In the genomic region with DNA sequence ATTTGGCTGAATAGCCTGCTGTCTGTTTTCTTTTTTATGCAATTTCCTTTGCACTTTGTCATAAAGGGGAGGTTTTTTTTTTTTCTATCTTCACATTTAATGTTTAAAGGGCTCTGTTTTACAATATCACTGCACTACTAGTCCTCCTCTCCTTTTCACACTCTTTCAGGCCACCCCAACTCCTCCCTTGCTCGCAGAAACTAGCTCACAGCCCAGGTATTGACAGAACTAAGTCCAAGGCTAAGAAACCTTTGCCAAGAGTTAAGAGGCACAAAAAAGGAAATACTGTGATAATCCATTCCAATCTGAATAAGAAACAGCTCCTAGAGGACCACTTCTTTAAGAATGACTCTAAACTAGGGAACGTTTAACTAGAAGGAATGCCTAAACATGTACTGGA, we compare ENCODE assay signal across 27 cellular contexts. TPM values are rescaled to one million over a fixed set of nuclear protein-coding genes. Genes with fewer than 3 reads are reported as not detected.
DNase-seq lines count a peak whose midpoint lies in the region; ATAC-seq, FAIRE-seq and TF ChIP-seq lines count a peak whose summit lies in the region.
"Had no signal": no experiment of that assay in that cellular context is flagged by ENCODE, and none has a peak within 500 bp of the region (broad histone marks: within the 10 kb centered on the region; RNA-seq: fewer than 3 reads in every experiment).

No MANE protein-coding gene starts in this region.

- H3K27me3 ChIP-seq in HUES48 (ENCODE audit: control insufficient read depth, insufficient read depth, low read length) = peaks cover 61% of the 10 kb centered on the region
- peaks cover 6 to 32% (median 25%) of the 10 kb centered on the region in 4 experiments for H3K27me3 ChIP-seq in H1 (replicated peaks in 1 of 4; ENCODE audit: control insufficient read depth in 3 of 4, extremely low read depth in 1 of 4, insufficient read depth in 3 of 4, low read length in 3 of 4)
- H3K27me3 ChIP-seq in mesendoderm (ENCODE audit: insufficient read depth, low read length, poor library complexity) = no peaks in the 10 kb centered on the region
- no peaks in the 10 kb centered on the region for H3K27me3 ChIP-seq in sigmoid colon
- peaks cover 56% of the 10 kb centered on the region for H3K27me3 ChIP-seq in GM23248 (replicated peaks; ENCODE audit: insufficient read depth)

- TF ChIP-seq RAD21 in H1 (IDR thresholded peaks at IDR 0.05 in 1 of 2, conservative IDR thresholded peaks at IDR 0.05 in 1 of 2; ENCODE audit: low read depth in 2 of 2, low read length in 2 of 2) = no peak

- H3K9ac ChIP-seq in HUES48 (ENCODE audit: low read depth, low read length) (no peak overlapping the region), H1 (replicated peaks in 1 of 4; ENCODE audit: extremely low read depth in 1 of 4, low read depth in 3 of 4, low read length in 3 of 4) (no peak overlapping the region; a peak in 1 of 7 replicates), mesendoderm (ENCODE audit: low read length) (peak overlapping the region; percentile 60), GM23248 (no peak overlapping the region)

- no peak overlapping the region for H2BK12ac ChIP-seq in H1 (ENCODE audit: low read depth, low read length)

- H2AFZ ChIP-seq in H1 (ENCODE audit: low read length) (peak overlapping the region; percentile 96; the same call in 1 of the 2 replicates), GM23248 (no peak overlapping the region)

- peaks cover 16% of the 10 kb centered on the region for H3K23me2 ChIP-seq in H1 (ENCODE audit: low read depth, low read length)

- peak overlapping the region; percentile 70 for H3K4me3 ChIP-seq in HUES48 (ENCODE audit: low read depth, low read length)
- H3K4me3 ChIP-seq in H1 (ENCODE audit: extremely low read depth in 1 of 4, insufficient read depth in 2 of 4, low read depth in 3 of 4, low read length in 4 of 4) = peak overlapping the region; percentile 56 to 72 (median 61); a peak in 7 of 8 replicates
- H3K4me3 ChIP-seq in mesendoderm (ENCODE audit: low read length) = no peak overlapping the region
- H3K4me3 ChIP-seq in sigmoid colon = peak overlapping the region; percentile 57 to 60 (median 59)
- H3K4me3 ChIP-seq in GM23248 = no peak overlapping the region
- H3K4me3 ChIP-seq: K562 had no signal

- no peak overlapping the region for H2BK5ac ChIP-seq in H1 (ENCODE audit: low read depth, low read length)
- H2BK5ac ChIP-seq in mesendoderm (ENCODE audit: low read length) = no peak overlapping the region

- DNase-seq in H1 (ENCODE audit: low read depth in 1 of 2, low spot score in 2 of 2) = no peak
- DNase-seq in mesendoderm = peak; percentile 6
- no peak for DNase-seq in sigmoid colon
- no peak for DNase-seq in C1 segment of cervical spinal cord (lab: John Stamatoyannopoulos, UW)
- DNase-seq in GM23248 = no peak
- DNase-seq: activated CD4-positive, alpha-beta memory T cell treated with anti-CD3 and anti-CD28 coated beads for 36 hours; activated naive CD4-positive, alpha-beta T cell treated with anti-CD3 and anti-CD28 coated beads, Interleukin-2, amount 50 U/mL, for 16 hours; activated T-cell treated with anti-CD3 and anti-CD28 coated beads, Interleukin-2, amount 50 U/mL, for 1 hour; CD4-positive, alpha-beta memory T cell; cortex of kidney; DMS79; HCEC 1CT; naive thymus-derived CD8-positive, alpha-beta T cell; NCI-H2081 treated with DMSO at 0.1 percent for 48 hours; NCI-H510A treated with DMSO at 0.1 percent for 48 hours; SIG-M5; stimulated activated naive CD8-positive, alpha-beta T cell treated with anti-CD3 and anti-CD28 coated beads, Interleukin-15, Interleukin-2, amounts not matched to agents 100 U/mL and 50 U/mL, for 24 hours had no signal

- 0 out of 2 replicates have a peak overlapping the region, but pooled peaks have one; percentile 21 for H2BK20ac ChIP-seq in H1 (ENCODE audit: low read length)

- no peaks in the 10 kb centered on the region for H3K9me2 ChIP-seq in GM23248 (ENCODE audit: insufficient read depth)

- H3K79me1 ChIP-seq in H1 (ENCODE audit: low read depth, low read length) (no peaks in the 10 kb centered on the region), mesendoderm (ENCODE audit: low read length) (no peaks in the 10 kb centered on the region)

- H2BK120ac ChIP-seq in H1 (replicated peaks; ENCODE audit: low read depth, low read length) = no peak overlapping the region
- no peak overlapping the region for H2BK120ac ChIP-seq in mesendoderm (ENCODE audit: low read depth, low read length)

- H3K36me3 ChIP-seq in HUES48 (ENCODE audit: control insufficient read depth, insufficient read depth, low read length) (no peaks in the 10 kb centered on the region), H1 (ENCODE audit: control insufficient read depth in 2 of 4, insufficient read depth in 4 of 4, low read length in 3 of 4) (no peaks in the 10 kb centered on the region), mesendoderm (ENCODE audit: control insufficient read depth, insufficient read depth, low read length) (no peaks in the 10 kb centered on the region), sigmoid colon (no peaks in the 10 kb centered on the region), GM23248 (ENCODE audit: low read depth) (no peaks in the 10 kb centered on the region)
- H3K36me3 ChIP-seq: uterus had no signal

- TF ChIP-seq POLR2A in H1 (IDR thresholded peaks at IDR 0.05; ENCODE audit: control extremely low read depth in 1 of 2, low read depth in 2 of 2, low read length in 2 of 2) = no peak
- no peak for TF ChIP-seq POLR2A in sigmoid colon (IDR thresholded peaks at IDR 0.05)

- TF ChIP-seq EP300 in H1 (IDR thresholded peaks at IDR 0.05; ENCODE audit: borderline replicate concordance in 1 of 2, low read depth in 2 of 2, low read length in 2 of 2) (no peak), sigmoid colon (IDR thresholded peaks at IDR 0.05) (no peak)

- H2AK5ac ChIP-seq in H1 (ENCODE audit: low read depth, low read length) (no peak overlapping the region), mesendoderm (ENCODE audit: low read length) (no peak overlapping the region)

- H3K23ac ChIP-seq in H1 (ENCODE audit: insufficient read length) = no peak overlapping the region
- no peak overlapping the region for H3K23ac ChIP-seq in mesendoderm (ENCODE audit: low read length)

- ATAC-seq in HG02981 (IDR thresholded peaks at IDR 0.05; ENCODE audit: unreplicated experiment) = no peak
- no peak for ATAC-seq in HG02678 (IDR thresholded peaks at IDR 0.05; ENCODE audit: unreplicated experiment)
- ATAC-seq: K562; naive thymus-derived CD8-positive, alpha-beta T cell; stimulated activated naive CD8-positive, alpha-beta T cell treated with anti-CD3 and anti-CD28 coated beads, Interleukin-15, Interleukin-2, amounts not matched to agents 100 U/mL and 50 U/mL, for 24 hours had no signal

- WGBS in H1 (ENCODE audit: extremely low coverage in 1 of 2, insufficient coverage in 1 of 2, insufficient read length in 1 of 2, insufficient replicate concordance in 2 of 2, low coverage in 1 of 2, low lambda C conversion rate in 2 of 2, missing lambda C conversion rate in 1 of 2), 2 experiments = 37% methylated on average over 2 of the region's 2 CpGs; no CpG with 5 or more reads in 1 of the 2 experiments
- no CpG with 5 or more reads among the region's 2 CpGs for WGBS in mesendoderm (ENCODE audit: extremely low coverage, insufficient coverage, low lambda C conversion rate)
- 15 to 33% methylated on average over 2 of the region's 2 CpGs for WGBS in sigmoid colon, 2 donors
- whole genome bisulfite sequencing in GM23248 (ENCODE audit: low coverage in 1 of 2, low lambda C conversion rate in 2 of 2, missing lambda C conversion rate in 2 of 2), 2 experiments = 74 to 78% methylated on average over 2 of the region's 2 CpGs

- H3K9me3 ChIP-seq in HUES48 (ENCODE audit: control insufficient read depth, insufficient read depth, low read length) (no peaks in the 10 kb centered on the region), H1 (ENCODE audit: insufficient read depth in 2 of 2, low read depth in 1 of 2, low read length in 1 of 2) (no peaks in the 10 kb centered on the region), sigmoid colon (no peaks in the 10 kb centered on the region), GM23248 (ENCODE audit: low read depth) (no peaks in the 10 kb centered on the region)
- H3K9me3 ChIP-seq: uterus had no signal

- no peak overlapping the region for H4K8ac ChIP-seq in H1 (ENCODE audit: extremely low read depth, insufficient read depth, low read length)
- no peak overlapping the region for H4K8ac ChIP-seq in mesendoderm (ENCODE audit: low read depth, low read length)

- H3K79me2 ChIP-seq in H1 (ENCODE audit: control insufficient read depth in 1 of 2, insufficient read depth in 2 of 2, low read length in 2 of 2) (no peaks in the 10 kb centered on the region), mesendoderm (ENCODE audit: control insufficient read depth, insufficient read depth, low read length) (no peaks in the 10 kb centered on the region), GM23248 (ENCODE audit: insufficient read depth) (no peaks in the 10 kb centered on the region)

- in situ Hi-C loops in GM23248 (cut with MboI) = no loop called here

- no peak overlapping the region for H4K5ac ChIP-seq in H1 (ENCODE audit: insufficient read length, low read depth, low read length)
- no peak overlapping the region for H4K5ac ChIP-seq in mesendoderm (ENCODE audit: low read length)

- peak overlapping the region; percentile 83 to 96 for H3K4me2 ChIP-seq in H1 (ENCODE audit: insufficient read depth in 1 of 2, low read depth in 2 of 2, low read length in 2 of 2)
- H3K4me2 ChIP-seq in mesendoderm (ENCODE audit: low read length) = peak overlapping the region; percentile 88
- H3K4me2 ChIP-seq in GM23248 (ENCODE audit: unreplicated experiment) = no peak overlapping the region

- no peaks in the 10 kb centered on the region for H4K20me1 ChIP-seq in H1 (replicated peaks in 1 of 2; ENCODE audit: control insufficient read depth in 1 of 2, insufficient read depth in 2 of 2, low read length in 2 of 2)
- H4K20me1 ChIP-seq in GM23248 (ENCODE audit: insufficient read depth) = no peaks in the 10 kb centered on the region

- TF ChIP-seq CTCF in H1 (IDR thresholded peaks at IDR 0.05; ENCODE audit: control extremely low read depth in 1 of 3, insufficient read depth in 1 of 3, low read depth in 1 of 3, low read length in 3 of 3) = no peak
- TF ChIP-seq CTCF in sigmoid colon (IDR thresholded peaks at IDR 0.05) = no peak

- H4K91ac ChIP-seq in H1 (replicated peaks; ENCODE audit: insufficient read length, low read length) = no peak overlapping the region

- H3F3A ChIP-seq in GM23248 (ENCODE audit: insufficient read depth) = no peaks in the 10 kb centered on the region

- H2BK15ac ChIP-seq in H1 (ENCODE audit: low read length) = no peak overlapping the region
- no peak overlapping the region for H2BK15ac ChIP-seq in mesendoderm (replicated peaks; ENCODE audit: low read depth)

- intact Hi-C loops in sigmoid colon (cut with DNase I) = no loop called here

- no peak overlapping the region for H3K56ac ChIP-seq in H1 (replicated peaks; ENCODE audit: insufficient read length, low read depth, low read length)
- peak overlapping the region; percentile 83 for H3K56ac ChIP-seq in mesendoderm (ENCODE audit: low read length)

- FAIRE-seq in H1 (lab: Jason Lieb, UNC) = no peak
- FAIRE-seq: K562, keratinocyte had no signal

- CTCF ChIA-PET in H1 (lab: Charles Lee; ENCODE audit: partially characterized antibody) = interaction anchor here (1.2 kb wide), 1 partner anchor 100 kb away, joined by 3 read pairs; no protein-coding TSS in a partner anchor

- H3K14ac ChIP-seq in H1 (ENCODE audit: insufficient read length) = no peak overlapping the region

- no peak overlapping the region for H3K27ac ChIP-seq in HUES48 (ENCODE audit: low read depth, low read length)
- H3K27ac ChIP-seq in H1 (ENCODE audit: low read depth, low read length) = no peak overlapping the region
- H3K27ac ChIP-seq in mesendoderm (ENCODE audit: low read depth, low read length) = no peak overlapping the region
- peak overlapping the region in 3 of 4 donors; percentile 79 to 85 (median 83) for H3K27ac ChIP-seq in sigmoid colon
- H3K27ac ChIP-seq in GM23248 = no peak overlapping the region
- H3K27ac ChIP-seq: VCaP had no signal

- H3K18ac ChIP-seq in H1 (ENCODE audit: extremely low read depth, low read length) (no peak overlapping the region), mesendoderm (ENCODE audit: low read length) (peak overlapping the region; percentile 52)

- POLR2A ChIA-PET in H1 (lab: Charles Lee; ENCODE audit: partially characterized antibody) = no interaction called here

- H3K4me1 ChIP-seq in HUES48 (ENCODE audit: control insufficient read depth, insufficient read depth, low read length) = peaks cover 26% of the 10 kb centered on the region
- peaks cover 2 to 11% (median 4%) of the 10 kb centered on the region in 4 experiments; a peak in 5 of 7 replicates for H3K4me1 ChIP-seq in H1 (replicated peaks in 1 of 4; ENCODE audit: control insufficient read depth in 3 of 4, insufficient read depth in 4 of 4, low read length in 3 of 4)
- H3K4me1 ChIP-seq in mesendoderm (ENCODE audit: control insufficient read depth, low read depth, low read length) = no peaks in the 10 kb centered on the region
- peaks cover 0 to 16% (median 4%) of the 10 kb centered on the region in 4 donors for H3K4me1 ChIP-seq in sigmoid colon
- H3K4me1 ChIP-seq in GM23248 (ENCODE audit: insufficient read depth) = no peaks in the 10 kb centered on the region

- H3K4ac ChIP-seq in H1 (replicated peaks; ENCODE audit: insufficient read length, low read depth, low read length) = no peak overlapping the region
- no peak overlapping the region for H3K4ac ChIP-seq in mesendoderm (ENCODE audit: low read depth, low read length)

RNA-seq across cellular contexts. Expression of gene FGF10, which starts 1.1 kb away (rescaled TPM):
- 0.42 and 0.54 TPM in 2 replicates for total RNA-seq in H1 (2021; fragmentation: NEBNext Ultra II Directional; extraction: Animal tissue kit (Norgen Biotek cat#: 25700))
- polyA plus RNA-seq in H1 (2011; rRNA removed) (0.06 and 0.09 TPM in 2 replicates), sigmoid colon (1 to 10 TPM in 2 of 3 donors, under 1 TPM in 1; 0.92 to 8.4 (median 3.9) TPM), GM23248 (2016; fragmentation: Nextera tagmentation; extraction: Ambion mirVana) (not detected in 2 replicates)
- polyA plus RNA-seq in H1 (2011; cell fraction: cytosol; rRNA removed) = 0.10 TPM
- 0.10 TPM for polyA plus RNA-seq in H1 (2011; cell fraction: nucleus; rRNA removed)
- polyA plus RNA-seq in H1 (2012, experiment 1 of 2) = 0.08 TPM in 1 of 4 replicates, not detected in the others
- not detected for polyA plus RNA-seq in H1 (2012, experiment 2 of 2)
- polyA plus RNA-seq in H1 (2013, experiment 1 of 2) = 0.26 TPM
- polyA plus RNA-seq in H1 (2013, experiment 2 of 2) = 0.29 TPM
- 0.16 and 0.39 TPM in 2 replicates for polyA minus RNA-seq in H1 (2011; rRNA and poly(A)+ RNA removed)
- polyA minus RNA-seq in H1 (2011; cell fraction: cytosol; rRNA and poly(A)+ RNA removed) = not detected
- 0.30 TPM for polyA minus RNA-seq in H1 (2011; cell fraction: nucleus; rRNA and poly(A)+ RNA removed)
- polyA plus RNA-seq in mesendoderm (2013, experiment 1 of 2) = 2.6 TPM
- 2.6 TPM for polyA plus RNA-seq in mesendoderm (2013, experiment 2 of 2)
- total RNA-seq in sigmoid colon = 10 to 100 TPM; 25.8 to 44.9 (median 27.4) TPM
- not detected in 2 replicates for total RNA-seq in GM23248 (2014; rRNA removed; shearing (Covaris generic))
- total RNA-seq: activated CD4-positive, alpha-beta memory T cell treated with anti-CD3 and anti-CD28 coated beads for 36 hours; CD4-positive, alpha-beta memory T cell; epithelial cell of proximal tubule; K562; lung microvascular endothelial cell; naive thymus-derived CD8-positive, alpha-beta T cell; OCI-LY7 had no signal
- polyA plus RNA-seq: CD4-positive, alpha-beta memory T cell; K562; keratinocyte; naive thymus-derived CD8-positive, alpha-beta T cell had no signal

Comparison
In these comparisons a context has a peak if more than half of its experiments do, and no peak if none do; other contexts are left out.
1. H3K27ac ChIP-seq: peak in sigmoid colon (3 of 4); none in HUES48 (single experiment), H1 (single experiment), mesendoderm (single experiment) and GM23248 (single experiment).
2. H3K4me3 ChIP-seq: peak in HUES48 (single experiment), H1 (4 of 4) and sigmoid colon (4 of 4); none in mesendoderm (single experiment) and GM23248 (single experiment).
3. RNA of gene FGF10, which starts 1.1 kb away (total RNA-seq): 25.8 to 44.9 TPM in sigmoid colon; 0.42 to 0.54 TPM in H1 and not detected in GM23248; every median in the first group is over 10 times any median in the second.